In the genomic region with DNA sequence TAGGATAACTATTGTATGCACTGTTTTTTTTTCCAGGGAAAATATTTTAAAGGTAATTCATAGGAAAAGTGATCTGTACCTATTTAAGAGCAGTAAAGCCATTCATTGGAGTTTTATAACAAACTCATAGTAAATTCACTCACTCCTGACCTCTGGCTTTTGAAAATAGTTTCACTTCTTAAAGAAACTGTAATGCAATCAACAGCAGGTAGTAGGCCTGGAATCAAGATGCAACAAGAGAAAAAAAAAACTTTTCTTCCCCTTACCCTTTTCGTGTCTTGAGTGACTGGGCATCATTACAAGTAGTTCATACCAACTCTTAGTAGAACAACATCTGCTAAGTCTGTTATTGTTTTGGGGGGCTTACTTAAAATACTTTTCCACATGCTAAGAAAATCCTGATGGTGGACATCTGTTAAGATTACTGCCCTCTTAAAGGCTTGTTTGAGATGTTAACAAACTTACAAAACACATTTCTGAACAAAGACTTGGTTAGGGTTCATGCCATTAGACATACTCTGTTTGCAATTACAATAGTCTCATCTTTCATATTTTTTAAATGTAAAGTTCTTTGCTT, we compare ENCODE assay signal across 2 cellular contexts.
TF ChIP-seq lines count a peak whose summit lies in the region.

No MANE protein-coding gene starts in this region.

TF ChIP-seq in SK-N-SH, 30 proteins besides CTCF, POLR2A, EP300 and RAD21 (continued from another document):
- TF ChIP-seq, protein P1, sequence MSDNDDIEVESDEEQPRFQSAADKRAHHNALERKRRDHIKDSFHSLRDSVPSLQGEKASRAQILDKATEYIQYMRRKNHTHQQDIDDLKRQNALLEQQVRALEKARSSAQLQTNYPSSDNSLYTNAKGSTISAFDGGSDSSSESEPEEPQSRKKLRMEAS (IDR thresholded peaks at IDR 0.05; ENCODE audit: low read depth), result no peak
- TF ChIP-seq MEF2A (IDR thresholded peaks at IDR 0.05; ENCODE audit: borderline replicate concordance, low read depth) (no peak), TCF12 (IDR thresholded peaks at IDR 0.05) (no peak; the same call in 1 of the 2 replicates), NFIC (IDR thresholded peaks at IDR 0.05; ENCODE audit: borderline replicate concordance) (no peak), GATA2 (CRISPR knock-in tag; IDR thresholded peaks at IDR 0.05) (no peak), RXRA (IDR thresholded peaks at IDR 0.05; ENCODE audit: borderline replicate concordance, low read depth) (no peak)
- TF ChIP-seq, protein P2, sequence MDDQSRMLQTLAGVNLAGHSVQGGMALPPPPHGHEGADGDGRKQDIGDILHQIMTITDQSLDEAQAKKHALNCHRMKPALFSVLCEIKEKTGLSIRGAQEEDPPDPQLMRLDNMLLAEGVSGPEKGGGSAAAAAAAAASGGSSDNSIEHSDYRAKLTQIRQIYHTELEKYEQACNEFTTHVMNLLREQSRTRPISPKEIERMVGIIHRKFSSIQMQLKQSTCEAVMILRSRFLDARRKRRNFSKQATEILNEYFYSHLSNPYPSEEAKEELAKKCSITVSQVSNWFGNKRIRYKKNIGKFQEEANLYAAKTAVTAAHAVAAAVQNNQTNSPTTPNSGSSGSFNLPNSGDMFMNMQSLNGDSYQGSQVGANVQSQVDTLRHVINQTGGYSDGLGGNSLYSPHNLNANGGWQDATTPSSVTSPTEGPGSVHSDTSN (IDR thresholded peaks at IDR 0.05), result no peak
- TF ChIP-seq, protein P3, sequence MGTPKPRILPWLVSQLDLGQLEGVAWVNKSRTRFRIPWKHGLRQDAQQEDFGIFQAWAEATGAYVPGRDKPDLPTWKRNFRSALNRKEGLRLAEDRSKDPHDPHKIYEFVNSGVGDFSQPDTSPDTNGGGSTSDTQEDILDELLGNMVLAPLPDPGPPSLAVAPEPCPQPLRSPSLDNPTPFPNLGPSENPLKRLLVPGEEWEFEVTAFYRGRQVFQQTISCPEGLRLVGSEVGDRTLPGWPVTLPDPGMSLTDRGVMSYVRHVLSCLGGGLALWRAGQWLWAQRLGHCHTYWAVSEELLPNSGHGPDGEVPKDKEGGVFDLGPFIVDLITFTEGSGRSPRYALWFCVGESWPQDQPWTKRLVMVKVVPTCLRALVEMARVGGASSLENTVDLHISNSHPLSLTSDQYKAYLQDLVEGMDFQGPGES (IDR thresholded peaks at IDR 0.05; ENCODE audit: low read depth, low read length), result no peak
TF ChIP-seq in SK-N-SH: peak in this region for 0.

TF ChIP-seq in SK-N-SH treated with all-trans-retinoic acid at 6 μM for 48 hours, 23 proteins besides CTCF, POLR2A, EP300 and RAD21:
- TF ChIP-seq PATZ1 (CRISPR knock-in tag; IDR thresholded peaks at IDR 0.05; ENCODE audit: borderline replicate concordance), result no peak
- TF ChIP-seq ISL1 (CRISPR knock-in tag; IDR thresholded peaks at IDR 0.05), result no peak
- no peak for TF ChIP-seq TSHZ2 (CRISPR knock-in tag; IDR thresholded peaks at IDR 0.05)
- no peak for TF ChIP-seq OSR1 (CRISPR knock-in tag; IDR thresholded peaks at IDR 0.05)
- no peak for TF ChIP-seq BACH2 (CRISPR knock-in tag; IDR thresholded peaks at IDR 0.05; ENCODE audit: borderline replicate concordance)
- TF ChIP-seq RARB (CRISPR knock-in tag; IDR thresholded peaks at IDR 0.05), result no peak
- no peak for TF ChIP-seq ESRRG (CRISPR knock-in tag; IDR thresholded peaks at IDR 0.05)
- TF ChIP-seq ZFP3 (CRISPR knock-in tag; IDR thresholded peaks at IDR 0.05), result no peak
- no peak for TF ChIP-seq TOX (CRISPR knock-in tag; IDR thresholded peaks at IDR 0.05; ENCODE audit: borderline replicate concordance)
- no peak for TF ChIP-seq CREB5 (CRISPR knock-in tag; IDR thresholded peaks at IDR 0.05; ENCODE audit: low read depth)
- TF ChIP-seq PPARA (CRISPR knock-in tag; IDR thresholded peaks at IDR 0.05; ENCODE audit: borderline replicate concordance), result no peak
- TF ChIP-seq ZNF70 (CRISPR knock-in tag; IDR thresholded peaks at IDR 0.05), result no peak
- TF ChIP-seq ZNF565 (CRISPR knock-in tag; conservative IDR thresholded peaks at IDR 0.05; ENCODE audit: low read depth), result no peak
- no peak for TF ChIP-seq POU6F1 (CRISPR knock-in tag; IDR thresholded peaks at IDR 0.05; ENCODE audit: borderline replicate concordance, low read depth)
- TF ChIP-seq ZFP30 (CRISPR knock-in tag; IDR thresholded peaks at IDR 0.05), result no peak
- TF ChIP-seq, protein P4, sequence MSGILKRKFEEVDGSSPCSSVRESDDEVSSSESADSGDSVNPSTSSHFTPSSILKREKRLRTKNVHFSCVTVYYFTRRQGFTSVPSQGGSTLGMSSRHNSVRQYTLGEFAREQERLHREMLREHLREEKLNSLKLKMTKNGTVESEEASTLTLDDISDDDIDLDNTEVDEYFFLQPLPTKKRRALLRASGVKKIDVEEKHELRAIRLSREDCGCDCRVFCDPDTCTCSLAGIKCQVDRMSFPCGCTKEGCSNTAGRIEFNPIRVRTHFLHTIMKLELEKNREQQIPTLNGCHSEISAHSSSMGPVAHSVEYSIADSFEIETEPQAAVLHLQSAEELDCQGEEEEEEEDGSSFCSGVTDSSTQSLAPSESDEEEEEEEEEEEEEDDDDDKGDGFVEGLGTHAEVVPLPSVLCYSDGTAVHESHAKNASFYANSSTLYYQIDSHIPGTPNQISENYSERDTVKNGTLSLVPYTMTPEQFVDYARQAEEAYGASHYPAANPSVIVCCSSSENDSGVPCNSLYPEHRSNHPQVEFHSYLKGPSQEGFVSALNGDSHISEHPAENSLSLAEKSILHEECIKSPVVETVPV (CRISPR knock-in tag; IDR thresholded peaks at IDR 0.05), result no peak
- no peak for TF ChIP-seq ARNTL (CRISPR knock-in tag; IDR thresholded peaks at IDR 0.05; ENCODE audit: borderline replicate concordance, low read depth)
- no peak for TF ChIP-seq CSDC2 (CRISPR knock-in tag; IDR thresholded peaks at IDR 0.05)
- TF ChIP-seq TCF4 (CRISPR knock-in tag; IDR thresholded peaks at IDR 0.05; ENCODE audit: borderline replicate concordance), result no peak
- no peak for TF ChIP-seq ZNF8 (CRISPR knock-in tag; IDR thresholded peaks at IDR 0.05)
